8 cellular contexts compared by ENCODE assay signal in the genomic region with DNA sequence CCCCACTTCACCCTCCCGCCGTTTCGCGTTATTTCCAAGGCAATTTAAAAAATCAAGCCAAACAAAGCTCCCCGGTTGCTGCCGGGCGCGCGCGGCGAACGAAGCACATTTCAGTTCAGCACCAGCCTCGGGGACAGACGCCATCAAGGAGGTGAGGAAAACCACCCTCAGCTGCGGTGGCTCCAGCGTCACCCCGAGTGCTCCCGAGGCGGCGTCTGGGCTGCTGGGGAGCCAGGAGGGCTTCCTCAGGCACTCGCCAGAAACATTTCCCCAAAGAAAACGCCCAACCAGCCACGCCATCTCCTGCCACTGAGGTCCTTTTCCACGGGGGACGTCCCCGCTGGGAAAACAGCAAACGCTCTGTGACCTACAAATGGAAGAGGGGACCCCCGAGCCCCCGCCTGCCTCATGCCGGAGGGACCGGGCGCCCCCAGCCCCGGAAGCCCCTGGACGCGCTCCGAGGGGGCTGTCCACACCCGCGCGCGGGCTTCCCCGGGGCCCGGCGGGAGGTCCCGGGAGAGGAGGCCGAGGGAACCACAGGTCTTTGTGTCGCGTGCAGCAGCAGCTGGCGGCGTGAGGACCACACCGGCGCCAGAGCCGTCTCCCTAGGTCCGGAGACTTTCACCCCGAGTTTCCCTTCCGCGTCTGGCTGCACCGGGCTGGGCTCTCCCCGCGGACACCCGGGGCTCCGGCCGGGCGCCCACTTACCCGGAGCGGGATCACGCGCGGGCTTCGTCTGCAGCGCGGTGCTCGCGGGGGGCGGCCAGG. TPM values are rescaled to one million over a fixed set of nuclear protein-coding genes. Genes with fewer than 3 reads are reported as not detected.
DNase-seq lines count a peak whose midpoint lies in the region; ATAC-seq and TF ChIP-seq lines count a peak whose summit lies in the region.

No MANE protein-coding gene starts in this region.

- no peak for TF ChIP-seq CTCF in GM06990 (IDR thresholded peaks at IDR 0.05; ENCODE audit: insufficient read depth, low read length, poor library complexity, severe bottlenecking)
- no peak for TF ChIP-seq CTCF in Panc1 (IDR thresholded peaks at IDR 0.05)
- no peak for TF ChIP-seq CTCF in gastroesophageal sphincter (IDR thresholded peaks at IDR 0.05)
- TF ChIP-seq CTCF in ovary (IDR thresholded peaks at IDR 0.05): no peak

- intact Hi-C loops in Panc1 (cut with micrococcal nuclease; ENCODE audit: unreplicated experiment) (no loop called here), ovary (cut with DNase I) (no loop called here)

- H3K4me1 ChIP-seq in Panc1 (ENCODE audit: control insufficient read depth, insufficient read depth, low read length) (no peaks in the 10 kb centered on the region), gastroesophageal sphincter (peaks cover 0 to 32% (median 21%) of the 10 kb centered on the region in 3 donors), ovary (ENCODE audit: insufficient read depth) (peaks cover 3% of the 10 kb centered on the region)

- POLR2A ChIA-PET in Panc1 (lab: Charles Lee): interaction anchor here (0.6 kb wide), 1 partner anchor 152 kb away, joined by 9 read pairs; no protein-coding TSS in a partner anchor

- H3K4me3 ChIP-seq in GM06990 (replicated peaks; ENCODE audit: low read depth, low read length) (peak overlapping the region; percentile 46), Panc1 (ENCODE audit: low read depth in 2 of 2, low read length in 2 of 2) (peak overlapping the region; percentile 38 to 54), gastroesophageal sphincter (peak overlapping the region; percentile 23 to 62), ovary (peak overlapping the region; percentile 41)

- H3K9me3 ChIP-seq in Panc1 (ENCODE audit: control insufficient read depth, insufficient read depth, low read depth, low read length) (no peaks in the 10 kb centered on the region), gastroesophageal sphincter (peaks cover 0 to 3% (median 0%) of the 10 kb centered on the region in 3 donors), ovary (no peaks in the 10 kb centered on the region)

- TF ChIP-seq POLR2A in gastroesophageal sphincter (IDR thresholded peaks at IDR 0.05): no peak
- peak; percentile 20 for TF ChIP-seq POLR2A in ovary (IDR thresholded peaks at IDR 0.05)

- no TSS peak for BruUV-seq in Panc1 (replicated peaks; lab: Mats Ljungman, UMichigan)

- CTCF ChIA-PET in Panc1 (lab: Charles Lee): interaction anchor here (0.6 to 0.7 kb wide), 2 partner anchors 52 to 232 kb away, joined by 3 to 4 read pairs; no protein-coding TSS in a partner anchor

- ATAC-seq in HG02852 (IDR thresholded peaks at IDR 0.05; ENCODE audit: unreplicated experiment) (peak; percentile 61), Panc1 (peak; percentile 80), gastroesophageal sphincter (peak; percentile 60), HG03439 (IDR thresholded peaks at IDR 0.05; ENCODE audit: unreplicated experiment) (no peak), HG02840 (IDR thresholded peaks at IDR 0.05; ENCODE audit: low FRiP score, unreplicated experiment) (no peak)

- H3K36me3 ChIP-seq in GM06990 (ENCODE audit: control insufficient read depth, insufficient read depth, low read length) (no peaks in the 10 kb centered on the region), Panc1 (ENCODE audit: control insufficient read depth, insufficient read depth, low read length) (no peaks in the 10 kb centered on the region), gastroesophageal sphincter (no peaks in the 10 kb centered on the region), ovary (no peaks in the 10 kb centered on the region)

- no peak for TF ChIP-seq EP300 in gastroesophageal sphincter (IDR thresholded peaks at IDR 0.05)
- no peak for TF ChIP-seq EP300 in ovary (IDR thresholded peaks at IDR 0.05)

- H3K27ac ChIP-seq in Panc1 (ENCODE audit: low read length): no peak overlapping the region
- H3K27ac ChIP-seq in gastroesophageal sphincter: no peak overlapping the region
- H3K27ac ChIP-seq in ovary: peak overlapping the region; percentile 90 to 92

- DNase-seq in GM06990 (ENCODE audit: extremely low read depth, insufficient read length) (no peak), Panc1 (ENCODE audit: low read depth, low spot score) (no peak), ovary (peak; percentile 59 to 77 (median 67))
- DNase-seq in activated gamma-delta T cell treated with anti-CD3 and anti-CD28 coated beads, Interleukin-2, amount 50 U/mL, for 16 hours (ENCODE audit: low read depth): peak; percentile 37

- H3K27me3 ChIP-seq in GM06990 (replicated peaks; ENCODE audit: control insufficient read depth, insufficient read depth, low read length): no peaks in the 10 kb centered on the region; the same call in 1 of the 2 replicates
- H3K27me3 ChIP-seq in Panc1 (ENCODE audit: control insufficient read depth, insufficient read depth, low read length): no peaks in the 10 kb centered on the region
- peaks cover 96% of the 10 kb centered on the region for H3K27me3 ChIP-seq in gastroesophageal sphincter
- H3K27me3 ChIP-seq in ovary: no peaks in the 10 kb centered on the region

- WGBS in gastroesophageal sphincter (ENCODE audit: low coverage in 1 of 2), 2 donors: 0% methylated on average over 3 to 5 of the region's 74 CpGs
- WGBS in ovary, 3 donors: 0 to 1% (median 1%) methylated on average over 50 to 74 of the region's 74 CpGs

- in situ Hi-C loops in Panc1 (cut with HindIII; ENCODE audit: low pct_unique_long_range_greater_than_20kb, low sequenced_read_pairs): no loop called here

RNA-seq across cellular contexts. Expression of gene GNG4, which starts 0.4 kb away (rescaled TPM):
- total RNA-seq in Panc1 (2021; ENCODE audit: unreplicated experiment): 1.1 TPM
- 2.7 TPM for polyA plus RNA-seq in Panc1 (2012; ENCODE audit: insufficient read length)
- total RNA-seq in gastroesophageal sphincter: under 1 TPM in 3 of 4 donors, not detected in 1; 0.40 to 0.73 (median 0.52) TPM
- 10 to 100 TPM; 14.2 to 43.9 (median 32.1) TPM for total RNA-seq in ovary
- 10 to 100 TPM; 19.4 to 62.4 TPM for polyA plus RNA-seq in ovary

Comparison
In these comparisons a context has a peak if more than half of its experiments do, and no peak if none do; other contexts are left out.
1. DNase-seq: peak in activated gamma-delta T cell treated with anti-CD3 and anti-CD28 coated beads, Interleukin-2, amount 50 U/mL, for 16 hours (single experiment) and ovary (5 of 5); none in GM06990 (single experiment) and Panc1 (single experiment).
2. ATAC-seq: peak in HG02852 (single experiment), Panc1 (single experiment) and gastroesophageal sphincter (single experiment); none in HG03439 (single experiment) and HG02840 (single experiment).
3. H3K27ac ChIP-seq: peak in ovary (2 of 2); none in Panc1 (single experiment) and gastroesophageal sphincter (0 of 4).
4. Peak in every context shown above with its lines, with median percentiles within 50 percentile points of each other: H3K4me3 ChIP-seq.